In the genomic region with DNA sequence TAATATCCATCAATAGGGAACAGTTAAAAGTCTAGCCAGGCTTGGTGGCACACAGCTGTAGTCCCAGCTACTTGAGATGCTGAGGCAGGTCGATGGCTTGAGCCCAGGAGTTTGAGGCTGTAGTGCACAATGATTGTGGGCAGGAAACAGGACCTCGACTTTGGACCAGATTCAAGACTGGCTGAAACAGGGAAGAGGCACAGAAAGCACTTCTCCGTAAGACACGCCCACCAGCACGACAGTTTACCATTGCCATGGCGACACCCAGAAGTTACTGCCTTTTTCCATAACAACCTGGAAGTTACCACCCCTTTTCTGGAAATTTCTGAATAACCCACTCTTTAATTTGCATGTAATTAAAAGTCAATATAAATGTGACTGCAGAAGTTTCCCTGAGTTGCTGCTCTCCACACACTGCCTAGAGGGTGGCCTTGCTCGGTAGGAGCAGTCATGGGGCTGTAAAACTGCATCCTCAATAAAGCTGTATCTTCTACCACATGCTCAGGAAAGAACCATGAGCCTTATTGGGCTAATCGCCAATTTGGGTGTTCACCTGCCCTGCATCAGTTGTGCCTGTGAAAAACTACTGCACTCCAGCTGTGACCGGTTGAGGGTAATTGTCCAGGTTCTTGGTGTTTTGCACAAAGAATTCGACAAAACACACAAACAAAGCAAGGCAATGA, we compare ENCODE assay signal across 1 cellular context.
A peak's percentile ranks its signal among the peaks of the same experiment; 100 is the strongest.
TF ChIP-seq lines count a peak whose summit lies in the region.

No MANE protein-coding gene starts in this region.

TF ChIP-seq in HepG2, 621 proteins besides CTCF, POLR2A, EP300 and RAD21 (continues in another document):
- no peak for TF ChIP-seq HMGA1 (CRISPR knock-in tag; conservative IDR thresholded peaks at IDR 0.05)
- TF ChIP-seq MAFK (conservative IDR thresholded peaks at IDR 0.05 in 1 of 2, IDR thresholded peaks at IDR 0.05 in 1 of 2; ENCODE audit: low read length in 2 of 2): no peak
- TF ChIP-seq NAIF1 (CRISPR knock-in tag; IDR thresholded peaks at IDR 0.05; ENCODE audit: borderline replicate concordance): no peak
- no peak for TF ChIP-seq PAX8 (CRISPR knock-in tag; IDR thresholded peaks at IDR 0.05; ENCODE audit: borderline replicate concordance)
- TF ChIP-seq ZNF441 (CRISPR knock-in tag; IDR thresholded peaks at IDR 0.05; ENCODE audit: borderline replicate concordance): no peak
- TF ChIP-seq, protein P1, sequence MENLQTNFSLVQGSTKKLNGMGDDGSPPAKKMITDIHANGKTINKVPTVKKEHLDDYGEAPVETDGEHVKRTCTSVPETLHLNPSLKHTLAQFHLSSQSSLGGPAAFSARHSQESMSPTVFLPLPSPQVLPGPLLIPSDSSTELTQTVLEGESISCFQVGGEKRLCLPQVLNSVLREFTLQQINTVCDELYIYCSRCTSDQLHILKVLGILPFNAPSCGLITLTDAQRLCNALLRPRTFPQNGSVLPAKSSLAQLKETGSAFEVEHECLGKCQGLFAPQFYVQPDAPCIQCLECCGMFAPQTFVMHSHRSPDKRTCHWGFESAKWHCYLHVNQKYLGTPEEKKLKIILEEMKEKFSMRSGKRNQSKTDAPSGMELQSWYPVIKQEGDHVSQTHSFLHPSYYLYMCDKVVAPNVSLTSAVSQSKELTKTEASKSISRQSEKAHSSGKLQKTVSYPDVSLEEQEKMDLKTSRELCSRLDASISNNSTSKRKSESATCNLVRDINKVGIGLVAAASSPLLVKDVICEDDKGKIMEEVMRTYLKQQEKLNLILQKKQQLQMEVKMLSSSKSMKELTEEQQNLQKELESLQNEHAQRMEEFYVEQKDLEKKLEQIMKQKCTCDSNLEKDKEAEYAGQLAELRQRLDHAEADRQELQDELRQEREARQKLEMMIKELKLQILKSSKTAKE (CRISPR knock-in tag; IDR thresholded peaks at IDR 0.05; ENCODE audit: borderline replicate concordance): no peak
- no peak for TF ChIP-seq SRF (IDR thresholded peaks at IDR 0.05; ENCODE audit: low read depth, low read length)
- TF ChIP-seq SPEN (CRISPR knock-in tag; IDR thresholded peaks at IDR 0.05; ENCODE audit: low read depth): no peak
- TF ChIP-seq, protein P2, sequence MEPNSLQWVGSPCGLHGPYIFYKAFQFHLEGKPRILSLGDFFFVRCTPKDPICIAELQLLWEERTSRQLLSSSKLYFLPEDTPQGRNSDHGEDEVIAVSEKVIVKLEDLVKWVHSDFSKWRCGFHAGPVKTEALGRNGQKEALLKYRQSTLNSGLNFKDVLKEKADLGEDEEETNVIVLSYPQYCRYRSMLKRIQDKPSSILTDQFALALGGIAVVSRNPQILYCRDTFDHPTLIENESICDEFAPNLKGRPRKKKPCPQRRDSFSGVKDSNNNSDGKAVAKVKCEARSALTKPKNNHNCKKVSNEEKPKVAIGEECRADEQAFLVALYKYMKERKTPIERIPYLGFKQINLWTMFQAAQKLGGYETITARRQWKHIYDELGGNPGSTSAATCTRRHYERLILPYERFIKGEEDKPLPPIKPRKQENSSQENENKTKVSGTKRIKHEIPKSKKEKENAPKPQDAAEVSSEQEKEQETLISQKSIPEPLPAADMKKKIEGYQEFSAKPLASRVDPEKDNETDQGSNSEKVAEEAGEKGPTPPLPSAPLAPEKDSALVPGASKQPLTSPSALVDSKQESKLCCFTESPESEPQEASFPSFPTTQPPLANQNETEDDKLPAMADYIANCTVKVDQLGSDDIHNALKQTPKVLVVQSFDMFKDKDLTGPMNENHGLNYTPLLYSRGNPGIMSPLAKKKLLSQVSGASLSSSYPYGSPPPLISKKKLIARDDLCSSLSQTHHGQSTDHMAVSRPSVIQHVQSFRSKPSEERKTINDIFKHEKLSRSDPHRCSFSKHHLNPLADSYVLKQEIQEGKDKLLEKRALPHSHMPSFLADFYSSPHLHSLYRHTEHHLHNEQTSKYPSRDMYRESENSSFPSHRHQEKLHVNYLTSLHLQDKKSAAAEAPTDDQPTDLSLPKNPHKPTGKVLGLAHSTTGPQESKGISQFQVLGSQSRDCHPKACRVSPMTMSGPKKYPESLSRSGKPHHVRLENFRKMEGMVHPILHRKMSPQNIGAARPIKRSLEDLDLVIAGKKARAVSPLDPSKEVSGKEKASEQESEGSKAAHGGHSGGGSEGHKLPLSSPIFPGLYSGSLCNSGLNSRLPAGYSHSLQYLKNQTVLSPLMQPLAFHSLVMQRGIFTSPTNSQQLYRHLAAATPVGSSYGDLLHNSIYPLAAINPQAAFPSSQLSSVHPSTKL (CRISPR knock-in tag; IDR thresholded peaks at IDR 0.05): 0 out of 2 replicates have a peak, but pooled peaks have one; percentile 7
- no peak for TF ChIP-seq NFYB (CRISPR knock-in tag; IDR thresholded peaks at IDR 0.05)
- 0 out of 2 replicates have a peak, but pooled peaks have one; percentile 33 for TF ChIP-seq ELF3 (CRISPR knock-in tag; IDR thresholded peaks at IDR 0.05)
- TF ChIP-seq CBX5 (CRISPR knock-in tag; IDR thresholded peaks at IDR 0.05; ENCODE audit: borderline replicate concordance): no peak
- TF ChIP-seq, protein P3, sequence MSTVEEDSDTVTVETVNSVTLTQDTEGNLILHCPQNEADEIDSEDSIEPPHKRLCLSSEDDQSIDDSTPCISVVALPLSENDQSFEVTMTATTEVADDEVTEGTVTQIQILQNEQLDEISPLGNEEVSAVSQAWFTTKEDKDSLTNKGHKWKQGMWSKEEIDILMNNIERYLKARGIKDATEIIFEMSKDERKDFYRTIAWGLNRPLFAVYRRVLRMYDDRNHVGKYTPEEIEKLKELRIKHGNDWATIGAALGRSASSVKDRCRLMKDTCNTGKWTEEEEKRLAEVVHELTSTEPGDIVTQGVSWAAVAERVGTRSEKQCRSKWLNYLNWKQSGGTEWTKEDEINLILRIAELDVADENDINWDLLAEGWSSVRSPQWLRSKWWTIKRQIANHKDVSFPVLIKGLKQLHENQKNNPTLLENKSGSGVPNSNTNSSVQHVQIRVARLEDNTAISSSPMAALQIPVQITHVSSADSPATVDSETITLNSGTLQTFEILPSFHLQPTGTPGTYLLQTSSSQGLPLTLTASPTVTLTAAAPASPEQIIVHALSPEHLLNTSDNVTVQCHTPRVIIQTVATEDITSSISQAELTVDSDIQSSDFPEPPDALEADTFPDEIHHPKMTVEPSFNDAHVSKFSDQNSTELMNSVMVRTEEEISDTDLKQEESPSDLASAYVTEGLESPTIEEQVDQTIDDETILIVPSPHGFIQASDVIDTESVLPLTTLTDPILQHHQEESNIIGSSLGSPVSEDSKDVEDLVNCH (CRISPR knock-in tag; IDR thresholded peaks at IDR 0.05): no peak
- 0 out of 2 replicates have a peak, but pooled peaks have one; percentile 15 for TF ChIP-seq FOSL2 (CRISPR knock-in tag; IDR thresholded peaks at IDR 0.05)
- no peak for TF ChIP-seq PAF1 (CRISPR knock-in tag; IDR thresholded peaks at IDR 0.05)
- no peak for TF ChIP-seq BORCS8-MEF2B (CRISPR knock-in tag; IDR thresholded peaks at IDR 0.05)
- no peak for TF ChIP-seq SATB2 (CRISPR knock-in tag; IDR thresholded peaks at IDR 0.05)
- TF ChIP-seq, protein P4, sequence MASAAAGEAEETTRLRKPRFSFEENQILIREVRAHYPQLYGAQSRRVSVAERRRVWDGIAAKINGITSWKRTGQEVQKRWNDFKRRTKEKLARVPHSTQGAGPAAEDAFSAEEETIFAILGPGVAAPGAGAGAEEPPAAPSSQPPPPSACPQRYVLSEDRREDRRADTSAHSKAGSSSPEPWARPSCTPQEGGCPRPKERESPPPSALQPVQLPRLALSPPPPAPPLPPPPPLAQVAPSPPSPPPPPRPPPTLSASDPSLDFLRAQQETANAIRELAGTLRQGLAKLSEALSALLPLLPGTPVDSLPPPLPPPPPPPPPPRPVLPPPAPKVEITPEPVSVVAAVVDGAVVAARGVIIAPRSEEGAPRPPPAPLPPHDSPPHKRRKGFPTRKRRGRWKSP (CRISPR knock-in tag; IDR thresholded peaks at IDR 0.05): 0 out of 2 replicates have a peak, but pooled peaks have one; percentile 26
- TF ChIP-seq, protein P5, sequence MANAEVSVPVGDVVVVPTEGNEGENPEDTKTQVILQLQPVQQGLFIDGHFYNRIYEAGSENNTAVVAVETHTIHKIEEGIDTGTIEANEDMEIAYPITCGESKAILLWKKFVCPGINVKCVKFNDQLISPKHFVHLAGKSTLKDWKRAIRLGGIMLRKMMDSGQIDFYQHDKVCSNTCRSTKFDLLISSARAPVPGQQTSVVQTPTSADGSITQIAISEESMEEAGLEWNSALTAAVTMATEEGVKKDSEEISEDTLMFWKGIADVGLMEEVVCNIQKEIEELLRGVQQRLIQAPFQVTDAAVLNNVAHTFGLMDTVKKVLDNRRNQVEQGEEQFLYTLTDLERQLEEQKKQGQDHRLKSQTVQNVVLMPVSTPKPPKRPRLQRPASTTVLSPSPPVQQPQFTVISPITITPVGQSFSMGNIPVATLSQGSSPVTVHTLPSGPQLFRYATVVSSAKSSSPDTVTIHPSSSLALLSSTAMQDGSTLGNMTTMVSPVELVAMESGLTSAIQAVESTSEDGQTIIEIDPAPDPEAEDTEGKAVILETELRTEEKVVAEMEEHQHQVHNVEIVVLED (CRISPR knock-in tag; IDR thresholded peaks at IDR 0.05; ENCODE audit: borderline replicate concordance): no peak
- no peak for TF ChIP-seq EED (CRISPR knock-in tag; IDR thresholded peaks at IDR 0.05)
- TF ChIP-seq HMG20A (CRISPR knock-in tag; IDR thresholded peaks at IDR 0.05; ENCODE audit: borderline replicate concordance): no peak
- no peak for TF ChIP-seq GPN1 (CRISPR knock-in tag; IDR thresholded peaks at IDR 0.05; ENCODE audit: borderline replicate concordance)
- no peak for TF ChIP-seq ZNF138 (CRISPR knock-in tag; IDR thresholded peaks at IDR 0.05; ENCODE audit: low read depth)
- TF ChIP-seq ZNF792 (CRISPR knock-in tag; IDR thresholded peaks at IDR 0.05): no peak
- TF ChIP-seq PLRG1 (conservative IDR thresholded peaks at IDR 0.05): no peak
- TF ChIP-seq, protein P6, sequence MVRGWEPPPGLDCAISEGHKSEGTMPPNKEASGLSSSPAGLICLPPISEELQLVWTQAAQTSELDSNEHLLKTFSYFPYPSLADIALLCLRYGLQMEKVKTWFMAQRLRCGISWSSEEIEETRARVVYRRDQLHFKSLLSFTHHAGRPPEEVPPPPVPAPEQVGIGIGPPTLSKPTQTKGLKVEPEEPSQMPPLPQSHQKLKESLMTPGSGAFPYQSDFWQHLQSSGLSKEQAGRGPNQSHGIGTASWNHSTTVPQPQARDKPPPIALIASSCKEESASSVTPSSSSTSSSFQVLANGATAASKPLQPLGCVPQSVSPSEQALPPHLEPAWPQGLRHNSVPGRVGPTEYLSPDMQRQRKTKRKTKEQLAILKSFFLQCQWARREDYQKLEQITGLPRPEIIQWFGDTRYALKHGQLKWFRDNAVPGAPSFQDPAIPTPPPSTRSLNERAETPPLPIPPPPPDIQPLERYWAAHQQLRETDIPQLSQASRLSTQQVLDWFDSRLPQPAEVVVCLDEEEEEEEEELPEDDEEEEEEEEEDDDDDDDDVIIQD (CRISPR knock-in tag; IDR thresholded peaks at IDR 0.05; ENCODE audit: low read depth): no peak
- TF ChIP-seq HOXD1 (CRISPR knock-in tag; IDR thresholded peaks at IDR 0.05): no peak
- TF ChIP-seq KDM2A (CRISPR knock-in tag; IDR thresholded peaks at IDR 0.05; ENCODE audit: borderline replicate concordance, low read depth): no peak
- TF ChIP-seq ZNF530 (CRISPR knock-in tag; IDR thresholded peaks at IDR 0.05; ENCODE audit: low read depth): no peak
- peak; percentile 34; the same call in 1 of the 2 replicates for TF ChIP-seq ERF (CRISPR knock-in tag; IDR thresholded peaks at IDR 0.05)
- TF ChIP-seq FOXC1 (CRISPR knock-in tag; IDR thresholded peaks at IDR 0.05; ENCODE audit: borderline replicate concordance): no peak
- TF ChIP-seq XRCC5 (optimal IDR thresholded peaks at IDR 0.05; ENCODE audit: low read length): no peak
- TF ChIP-seq POLR2AphosphoS5 (IDR thresholded peaks at IDR 0.05; ENCODE audit: low read depth, low read length): 0 out of 2 replicates have a peak, but pooled peaks have one; percentile 21
- no peak for TF ChIP-seq ZNF235 (CRISPR knock-in tag; IDR thresholded peaks at IDR 0.05; ENCODE audit: borderline replicate concordance)
- no peak for TF ChIP-seq ZNF644 (CRISPR knock-in tag; IDR thresholded peaks at IDR 0.05; ENCODE audit: low read depth)
- no peak for TF ChIP-seq ZNF510 (CRISPR knock-in tag; IDR thresholded peaks at IDR 0.05; ENCODE audit: low read depth)
- TF ChIP-seq, protein P7, sequence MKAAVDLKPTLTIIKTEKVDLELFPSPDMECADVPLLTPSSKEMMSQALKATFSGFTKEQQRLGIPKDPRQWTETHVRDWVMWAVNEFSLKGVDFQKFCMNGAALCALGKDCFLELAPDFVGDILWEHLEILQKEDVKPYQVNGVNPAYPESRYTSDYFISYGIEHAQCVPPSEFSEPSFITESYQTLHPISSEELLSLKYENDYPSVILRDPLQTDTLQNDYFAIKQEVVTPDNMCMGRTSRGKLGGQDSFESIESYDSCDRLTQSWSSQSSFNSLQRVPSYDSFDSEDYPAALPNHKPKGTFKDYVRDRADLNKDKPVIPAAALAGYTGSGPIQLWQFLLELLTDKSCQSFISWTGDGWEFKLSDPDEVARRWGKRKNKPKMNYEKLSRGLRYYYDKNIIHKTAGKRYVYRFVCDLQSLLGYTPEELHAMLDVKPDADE (CRISPR knock-in tag; IDR thresholded peaks at IDR 0.05): no peak
- TF ChIP-seq ATF7-NPFF (CRISPR knock-in tag; IDR thresholded peaks at IDR 0.05; ENCODE audit: low read depth): no peak
- TF ChIP-seq ARHGAP35 (CRISPR knock-in tag; IDR thresholded peaks at IDR 0.05; ENCODE audit: borderline replicate concordance): no peak
- TF ChIP-seq, protein P8, sequence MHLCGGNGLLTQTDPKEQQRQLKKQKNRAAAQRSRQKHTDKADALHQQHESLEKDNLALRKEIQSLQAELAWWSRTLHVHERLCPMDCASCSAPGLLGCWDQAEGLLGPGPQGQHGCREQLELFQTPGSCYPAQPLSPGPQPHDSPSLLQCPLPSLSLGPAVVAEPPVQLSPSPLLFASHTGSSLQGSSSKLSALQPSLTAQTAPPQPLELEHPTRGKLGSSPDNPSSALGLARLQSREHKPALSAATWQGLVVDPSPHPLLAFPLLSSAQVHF (CRISPR knock-in tag; IDR thresholded peaks at IDR 0.05): no peak
- TF ChIP-seq KDM4B (CRISPR knock-in tag; IDR thresholded peaks at IDR 0.05): no peak
- no peak for TF ChIP-seq REXO4 (CRISPR knock-in tag; IDR thresholded peaks at IDR 0.05; ENCODE audit: borderline replicate concordance)
- no peak for TF ChIP-seq ZNF180 (CRISPR knock-in tag; IDR thresholded peaks at IDR 0.05; ENCODE audit: borderline replicate concordance, low read depth)
- no peak for TF ChIP-seq FOXP1 (IDR thresholded peaks at IDR 0.05)
- no peak for TF ChIP-seq FOXP1 (CRISPR knock-in tag; IDR thresholded peaks at IDR 0.05)
